35 cellular contexts compared by ENCODE assay signal in genomic region chr7:12564996-12565764, GRCh38. TPM values are rescaled to one million over a fixed set of nuclear protein-coding genes. Genes with fewer than 3 reads are reported as not detected.
DNase-seq lines count a peak whose midpoint lies in the region; ATAC-seq, FAIRE-seq and TF ChIP-seq lines count a peak whose summit lies in the region.
"Had no signal": no experiment of that assay in that cellular context is flagged by ENCODE, and none has a peak within 500 bp of the region (broad histone marks: within the 10 kb centered on the region; RNA-seq: fewer than 3 reads in every experiment).

No MANE protein-coding gene starts in this region.

- H3K9me3 ChIP-seq in breast epithelium (no peaks in the 10 kb centered on the region), small intestine (ENCODE audit: control insufficient read depth, low read depth) (no peaks in the 10 kb centered on the region), neural progenitor cell (ENCODE audit: low read depth) (no peaks in the 10 kb centered on the region)
- H3K9me3 ChIP-seq: esophagus squamous epithelium, thyroid gland had no signal

- ATAC-seq in HG02852 (IDR thresholded peaks at IDR 0.05; ENCODE audit: unreplicated experiment): no peak
- ATAC-seq: activated CD4-positive, alpha-beta T cell treated with anti-CD3 and anti-CD28 coated beads for 36 hours; CD8-positive, alpha-beta T cell; naive thymus-derived CD4-positive, alpha-beta T cell; Right ventricle myocardium inferior; stimulated activated naive CD8-positive, alpha-beta T cell treated with anti-CD3 and anti-CD28 coated beads, Interleukin-15, amount 100 ng/mL, for 72 hours had no signal

- H4K20me1 ChIP-seq in neural progenitor cell (ENCODE audit: low read depth): no peaks in the 10 kb centered on the region

- H3K36me3 ChIP-seq in breast epithelium (no peaks in the 10 kb centered on the region), small intestine (ENCODE audit: control insufficient read depth in 2 of 2, insufficient read depth in 2 of 2, low read length in 2 of 2) (no peaks in the 10 kb centered on the region), neural progenitor cell (no peaks in the 10 kb centered on the region)
- H3K36me3 ChIP-seq: esophagus squamous epithelium, thyroid gland had no signal

- H3K9me3 Mint-ChIP-seq in MCF 10A (ENCODE audit: unreplicated experiment) (no peaks in the 10 kb centered on the region), neural progenitor cell (no peaks in the 10 kb centered on the region)
- H3K9me3 Mint-ChIP-seq: activated T-cell treated with anti-CD3 and anti-CD28 coated beads, Interleukin-2, amount 50 U/mL, for 24 hours; CD8-positive, alpha-beta T cell; endodermal cell; H9; stimulated activated naive CD8-positive, alpha-beta T cell treated with anti-CD3 and anti-CD28 coated beads, Interleukin-15, amount 100 ng/mL, for 72 hours had no signal

- H3K79me2 ChIP-seq in neural progenitor cell (ENCODE audit: low read depth): no peaks in the 10 kb centered on the region

- TF ChIP-seq POLR2A in breast epithelium (IDR thresholded peaks at IDR 0.05): no peak

- H2AFZ ChIP-seq in neural progenitor cell (replicated peaks): no peak overlapping the region

- DNase-seq in MCF 10A (ENCODE audit: unreplicated experiment) (peak; percentile 31), breast epithelium (ENCODE audit: low spot score in 2 of 2) (no peak), amniotic epithelial cell (ENCODE audit: low read depth) (peak; percentile 57), fibroblast of mammary gland (ENCODE audit: low read depth) (peak; percentile 12), small intestine (peak; percentile 63), NCI-H1417 treated with DMSO at 0.1 percent for 48 hours (lab: John Stamatoyannopoulos, UW) (no peak), neural progenitor cell (ENCODE audit: low spot score) (no peak)
- DNase-seq: activated CD4-positive, alpha-beta T cell treated with anti-CD3 and anti-CD28 coated beads for 36 hours; activated naive CD4-positive, alpha-beta T cell; activated T-cell treated with anti-CD3 and anti-CD28 coated beads, Interleukin-2, amount 50 U/mL, for 24 hours; CD8-positive, alpha-beta T cell; cortex of kidney; DMS 273 treated with DMSO at 0.1 percent for 48 hours; endodermal cell; esophagus squamous epithelium; H9; islet precursor cell; Karpas-422; midbrain; naive thymus-derived CD4-positive, alpha-beta T cell; NCI-H1048; NCI-H1694 treated with DMSO at 0.1 percent for 48 hours; NCI-H2171 treated with DMSO at 0.1 percent for 48 hours; NCI-H524 treated with DMSO at 0.1 percent for 48 hours; nucleus accumbens; stimulated activated CD4-positive, alpha-beta T cell treated with anti-CD3 and anti-CD28 coated beads, Interleukin-1b, Interleukin-23, amount 100 ng/mL, for 48 hours; stimulated activated CD8-positive, alpha-beta memory T cell treated with anti-CD3 and anti-CD28 coated beads, Interleukin-4, amount 100 ng/mL, for 48 hours; stimulated activated naive CD8-positive, alpha-beta T cell treated with anti-CD3 and anti-CD28 coated beads, Interleukin-15, amount 100 ng/mL, for 72 hours; thyroid gland had no signal

- H3K4me1 ChIP-seq in breast epithelium (no peaks in the 10 kb centered on the region), small intestine (ENCODE audit: control insufficient read depth in 2 of 2, insufficient read depth in 1 of 2, low read depth in 1 of 2, low read length in 1 of 2) (no peaks in the 10 kb centered on the region), neural progenitor cell (no peaks in the 10 kb centered on the region)

- no TSS peak for BruUV-seq in MCF 10A (replicated peaks; lab: Mats Ljungman, UMichigan)

- no peaks in the 10 kb centered on the region for H3K36me3 Mint-ChIP-seq in MCF 10A (ENCODE audit: insufficient read depth, unreplicated experiment)
- no peaks in the 10 kb centered on the region for H3K36me3 Mint-ChIP-seq in neural progenitor cell
- H3K36me3 Mint-ChIP-seq: CD8-positive, alpha-beta T cell; naive thymus-derived CD4-positive, alpha-beta T cell had no signal

- no peak overlapping the region for H3K4me2 ChIP-seq in neural progenitor cell
- H3K4me2 ChIP-seq: smooth muscle cell had no signal

- H3K27ac Mint-ChIP-seq in MCF 10A (ENCODE audit: low read depth, unreplicated experiment) (no peak overlapping the region), neural progenitor cell (no peak overlapping the region)
- H3K27ac Mint-ChIP-seq: activated CD4-positive, alpha-beta T cell treated with anti-CD3 and anti-CD28 coated beads for 36 hours; activated T-cell treated with anti-CD3 and anti-CD28 coated beads, Interleukin-2, amount 50 U/mL, for 24 hours; B cell; CD8-positive, alpha-beta T cell; endodermal cell; H9; stimulated activated naive CD8-positive, alpha-beta T cell treated with anti-CD3 and anti-CD28 coated beads, Interleukin-15, amount 100 ng/mL, for 72 hours had no signal

- H3K27ac ChIP-seq in breast epithelium (no peak overlapping the region), small intestine (ENCODE audit: low read depth in 1 of 2, low read length in 1 of 2) (no peak overlapping the region), neural progenitor cell (no peak overlapping the region)
- H3K27ac ChIP-seq: esophagus squamous epithelium, thyroid gland had no signal

- H3F3A ChIP-seq in neural progenitor cell (ENCODE audit: low read depth): no peaks in the 10 kb centered on the region

- no peak overlapping the region for H3K4me3 Mint-ChIP-seq in MCF 10A (ENCODE audit: unreplicated experiment)
- no peak overlapping the region for H3K4me3 Mint-ChIP-seq in neural progenitor cell
- H3K4me3 Mint-ChIP-seq: activated CD4-positive, alpha-beta T cell treated with anti-CD3 and anti-CD28 coated beads for 36 hours; activated T-cell treated with anti-CD3 and anti-CD28 coated beads, Interleukin-2, amount 50 U/mL, for 24 hours; B cell; CD8-positive, alpha-beta T cell; endodermal cell; H9; naive thymus-derived CD4-positive, alpha-beta T cell; stimulated activated naive CD8-positive, alpha-beta T cell treated with anti-CD3 and anti-CD28 coated beads, Interleukin-15, amount 100 ng/mL, for 72 hours had no signal

- H3K4me3 ChIP-seq in breast epithelium (no peak overlapping the region), fibroblast of mammary gland (ENCODE audit: control insufficient read depth, low read depth, low read length) (no peak overlapping the region), small intestine (ENCODE audit: low read depth in 1 of 2, low read length in 2 of 2) (no peak overlapping the region), neural progenitor cell (no peak overlapping the region)
- H3K4me3 ChIP-seq: esophagus squamous epithelium, smooth muscle cell, thyroid gland had no signal

- FAIRE-seq in small intestine (lab: Jason Lieb, UNC): no peak

- H3K4me1 Mint-ChIP-seq in MCF 10A (ENCODE audit: insufficient read depth, unreplicated experiment): no peaks in the 10 kb centered on the region
- H3K4me1 Mint-ChIP-seq in neural progenitor cell: peaks cover 4% of the 10 kb centered on the region

- no peak overlapping the region for H3K9ac ChIP-seq in neural progenitor cell

- intact Hi-C loops in MCF 10A (cut with micrococcal nuclease) (no loop called here), breast epithelium (cut with DNase I; ENCODE audit: low total_unique reads) (no loop called here)

- WGBS in small intestine, 3 donors: 75 to 85% (median 81%) methylated on average over 4 of the region's 4 CpGs

- CTCF ChIA-PET in MCF 10A (lab: Yijun Ruan, JAX): no interaction called here

- H3K27me3 ChIP-seq in breast epithelium (no peaks in the 10 kb centered on the region), small intestine (ENCODE audit: control insufficient read depth in 2 of 2, insufficient read depth in 2 of 2, low read length in 2 of 2) (peaks cover 0 to under 1% of the 10 kb centered on the region in 2 donors), neural progenitor cell (peaks cover 18% of the 10 kb centered on the region)
- H3K27me3 ChIP-seq: thyroid gland had no signal

- no peak for TF ChIP-seq CTCF in MCF 10A (IDR thresholded peaks at IDR 0.05; ENCODE audit: unreplicated experiment)
- TF ChIP-seq CTCF in breast epithelium (IDR thresholded peaks at IDR 0.05): no peak
- no peak for TF ChIP-seq CTCF in fibroblast of mammary gland (conservative IDR thresholded peaks at IDR 0.05; ENCODE audit: control insufficient read depth, insufficient read depth, low read depth, low read length)
- TF ChIP-seq CTCF in neural progenitor cell (IDR thresholded peaks at IDR 0.05): no peak

- POLR2A ChIA-PET in MCF 10A (lab: Yijun Ruan, JAX): interaction anchor here (0.7 kb wide), 1 partner anchor 8 kb away, joined by 3 read pairs; no protein-coding TSS in a partner anchor

- no peaks in the 10 kb centered on the region for H3K27me3 Mint-ChIP-seq in MCF 10A (ENCODE audit: insufficient read depth, unreplicated experiment)
- peaks cover 6% of the 10 kb centered on the region for H3K27me3 Mint-ChIP-seq in neural progenitor cell (ENCODE audit: insufficient read depth, low read depth)

RNA-seq across cellular contexts. Expression of gene SCIN, which starts 5.3 kb away (rescaled TPM):
- not detected in 2 replicates for total RNA-seq in MCF 10A (2022)
- 1 to 10 TPM in 2 of 3 donors, under 1 TPM in 1; 0.96 to 4.7 (median 1.3) TPM for total RNA-seq in breast epithelium
- polyA plus RNA-seq in small intestine: 10 to 100 TPM in 2 of 3 donors, 1 to 10 TPM in 1; 4.0 to 61.1 (median 38.4) TPM
- total RNA-seq in neural progenitor cell (ENCODE audit: low replicate concordance): not detected in 2 replicates
- total RNA-seq: A172; CD8-positive, alpha-beta T cell; G401 had no signal
- polyA plus RNA-seq: naive thymus-derived CD4-positive, alpha-beta T cell had no signal

Comparison
In these comparisons a context has a peak if more than half of its experiments do, and no peak if none do; other contexts are left out.
1. DNase-seq: peak in MCF 10A (single experiment), amniotic epithelial cell (single experiment), fibroblast of mammary gland (single experiment) and small intestine (single experiment); none in breast epithelium (0 of 2), NCI-H1417 treated with DMSO at 0.1 percent for 48 hours (single experiment) and neural progenitor cell (single experiment).